Comparison of ENCODE assay signal across 11 cellular contexts in genomic region chr5:123450641-123451421, GRCh38. TPM values are rescaled to one million over a fixed set of nuclear protein-coding genes. Genes with fewer than 3 reads are reported as not detected.
DNase-seq lines count a peak whose midpoint lies in the region; ATAC-seq and TF ChIP-seq lines count a peak whose summit lies in the region.
"Had no signal": no experiment of that assay in that cellular context is flagged by ENCODE, and none has a peak within 500 bp of the region (broad histone marks: within the 10 kb centered on the region; RNA-seq: fewer than 3 reads in every experiment).

No MANE protein-coding gene starts in this region.

- no peak for TF ChIP-seq CTCF in MCF 10A (IDR thresholded peaks at IDR 0.05; ENCODE audit: unreplicated experiment)
- no peak for TF ChIP-seq CTCF in breast epithelium (IDR thresholded peaks at IDR 0.05)
- no peak for TF ChIP-seq CTCF in fibroblast of pulmonary artery (IDR thresholded peaks at IDR 0.05; ENCODE audit: low read length, missing control alignments)

- H3K36me3 Mint-ChIP-seq in MCF 10A (ENCODE audit: insufficient read depth, unreplicated experiment), result no peaks in the 10 kb centered on the region

- H3K4me3 ChIP-seq in breast epithelium (no peak overlapping the region), fibroblast of pulmonary artery (replicated peaks; ENCODE audit: low read depth, low read length) (no peak overlapping the region)

- H3K4me1 Mint-ChIP-seq in MCF 10A (ENCODE audit: insufficient read depth, unreplicated experiment), result peaks cover 27% of the 10 kb centered on the region

- intact Hi-C loops in MCF 10A (cut with micrococcal nuclease), result no loop called here
- intact Hi-C loops in breast epithelium (cut with DNase I; ENCODE audit: low total_unique reads), result no loop called here

- H3K4me3 Mint-ChIP-seq in MCF 10A (ENCODE audit: unreplicated experiment), result no peak overlapping the region
- H3K4me3 Mint-ChIP-seq: activated naive CD4-positive, alpha-beta T cell treated with anti-CD3 and anti-CD28 coated beads for 36 hours had no signal

- TF ChIP-seq POLR2A in breast epithelium (IDR thresholded peaks at IDR 0.05), result no peak

- no peaks in the 10 kb centered on the region for H3K27me3 Mint-ChIP-seq in MCF 10A (ENCODE audit: insufficient read depth, unreplicated experiment)

- no peak for ATAC-seq in activated CD4-positive, CD25-positive, alpha-beta regulatory T cell treated with anti-CD3 and anti-CD28 coated beads, Interleukin-2, amount 50 U/mL, for 24 hours
- ATAC-seq in left lobe of liver, result no peak

- no peaks in the 10 kb centered on the region for H3K9me3 Mint-ChIP-seq in MCF 10A (ENCODE audit: unreplicated experiment)
- H3K9me3 Mint-ChIP-seq: activated naive CD4-positive, alpha-beta T cell treated with anti-CD3 and anti-CD28 coated beads for 36 hours had no signal

- no peaks in the 10 kb centered on the region for H3K9me3 ChIP-seq in breast epithelium

- H3K27me3 ChIP-seq in breast epithelium, result no peaks in the 10 kb centered on the region

- H3K27ac ChIP-seq in breast epithelium, result no peak overlapping the region
- H3K27ac ChIP-seq: VCaP had no signal

- POLR2A ChIA-PET in MCF 10A (lab: Yijun Ruan, JAX), result interaction anchor here (0.6 to 4.1 kb wide), 6 partner anchors 18 to 518 kb away, joined by 3 to 29 read pairs (median 6); partner anchors contain the start of genes CEP120 and CSNK1G3

- H3K4me1 ChIP-seq in breast epithelium, result no peaks in the 10 kb centered on the region

- H3K36me3 ChIP-seq in breast epithelium, result no peaks in the 10 kb centered on the region

- BruUV-seq in MCF 10A (replicated peaks; lab: Mats Ljungman, UMichigan), result no TSS peak

- H3K27ac Mint-ChIP-seq in MCF 10A (ENCODE audit: low read depth, unreplicated experiment), result no peak overlapping the region
- H3K27ac Mint-ChIP-seq: activated naive CD4-positive, alpha-beta T cell treated with anti-CD3 and anti-CD28 coated beads for 36 hours had no signal

- DNase-seq in MCF 10A (ENCODE audit: unreplicated experiment), result peak; percentile 62
- DNase-seq in breast epithelium (ENCODE audit: low spot score in 2 of 2), result no peak
- peak; percentile 84 for DNase-seq in NCI-H748 treated with DMSO at 0.1 percent for 48 hours (lab: John Stamatoyannopoulos, UW)
- DNase-seq in fibroblast of pulmonary artery (ENCODE audit: low read depth), result peak; percentile 67
- DNase-seq in T-helper 9 cell, result no peak
- no peak for DNase-seq in left lobe of liver (ENCODE audit: low spot score)
- DNase-seq in kidney tubule cell (ENCODE audit: low spot score), result no peak
- DNase-seq: activated naive CD4-positive, alpha-beta T cell treated with anti-CD3 and anti-CD28 coated beads for 36 hours; trophoblast cell had no signal

- CTCF ChIA-PET in MCF 10A (lab: Yijun Ruan, JAX), result interaction anchor here (0.7 to 3.8 kb wide), 3 partner anchors 22 to 47 kb away, joined by 3 to 16 read pairs (median 3); partner anchors contain the start of gene CEP120

RNA-seq across cellular contexts. Expression of gene CEP120, which starts 27.6 kb away (rescaled TPM):
- total RNA-seq in MCF 10A (2022), result 49.8 and 54.5 TPM in 2 replicates
- 10 to 100 TPM; 18.7 to 30.7 (median 23.3) TPM for total RNA-seq in breast epithelium
- 11.6 TPM for total RNA-seq in left lobe of liver

Comparison
In these comparisons a context has a peak if more than half of its experiments do, and no peak if none do; other contexts are left out.
1. DNase-seq: peak in MCF 10A (single experiment), NCI-H748 treated with DMSO at 0.1 percent for 48 hours (single experiment) and fibroblast of pulmonary artery (single experiment); none in breast epithelium (0 of 2), T-helper 9 cell (single experiment), left lobe of liver (single experiment) and kidney tubule cell (single experiment).